2 cellular contexts compared by ENCODE assay signal in genomic region chr2:63843093-63843492, GRCh38.
A peak's percentile ranks its signal among the peaks of the same experiment; 100 is the strongest.
TF ChIP-seq lines count a peak whose summit lies in the region.

No MANE protein-coding gene starts in this region.

TF ChIP-seq in GM12878, 131 proteins besides CTCF, POLR2A, EP300 and RAD21:
- TF ChIP-seq MLLT1 (IDR thresholded peaks at IDR 0.05) (peak; percentile 95), NR2C1 (IDR thresholded peaks at IDR 0.05) (no peak), ZBTB33 (IDR thresholded peaks at IDR 0.05) (0 out of 2 replicates have a peak, but pooled peaks have one; percentile 43), ZBTB40 (IDR thresholded peaks at IDR 0.05; ENCODE audit: borderline replicate concordance) (0 out of 2 replicates have a peak, but pooled peaks have one; percentile 22)

TF ChIP-seq in liver, 16 proteins besides CTCF, POLR2A, EP300 and RAD21 (continued from another document):
- TF ChIP-seq NR2F2 (IDR thresholded peaks at IDR 0.05) (no peak), MAX (IDR thresholded peaks at IDR 0.05) (no peak)
